3 cellular contexts compared by ENCODE assay signal in genomic region chr3:62999158-62999557, GRCh38.
"Had no signal": no experiment of that assay in that cellular context is flagged by ENCODE, and none has a peak within 500 bp of the region (broad histone marks: within the 10 kb centered on the region; RNA-seq: fewer than 3 reads in every experiment).

No MANE protein-coding gene starts in this region.

- DNase-seq: GDM1, GF-D8 had no signal

- ATAC-seq: GM12878 had no signal

- H3K4me3 ChIP-seq: GM12878 had no signal
